Comparison of ENCODE assay signal across 1 cellular context in the genomic region with DNA sequence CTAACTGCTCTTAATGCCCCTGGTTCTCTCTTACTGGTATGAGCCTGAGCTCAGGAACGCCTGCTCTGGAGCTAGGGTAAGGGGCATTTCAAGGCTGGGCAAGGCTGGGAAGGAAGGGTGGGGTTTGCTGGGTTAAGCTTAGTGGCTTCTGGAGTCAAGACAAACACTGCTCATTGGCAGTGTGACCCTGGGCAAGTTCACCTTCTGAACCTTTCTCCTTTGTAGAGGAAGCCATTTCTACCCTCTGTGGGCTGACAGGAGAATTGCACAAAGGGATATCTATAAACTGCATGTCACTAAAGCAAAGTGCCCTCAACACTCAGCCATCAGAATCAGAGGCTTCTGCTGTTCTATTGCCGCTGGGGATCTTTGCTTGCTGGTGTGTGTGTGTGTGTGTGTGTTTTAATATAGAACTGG.
TF ChIP-seq lines count a peak whose summit lies in the region.

No MANE protein-coding gene starts in this region.

TF ChIP-seq in K562, 482 proteins besides CTCF, POLR2A, EP300 and RAD21 (continued from another document):
- TF ChIP-seq YY1 (IDR thresholded peaks at IDR 0.05; ENCODE audit: borderline replicate concordance in 1 of 3, control insufficient read depth in 1 of 3, extremely low read depth in 1 of 3, insufficient read depth in 3 of 3, insufficient read length in 1 of 3, insufficient replicate concordance in 2 of 3, low read depth in 1 of 3, low read length in 2 of 3): peak in 1 of 3 experiments; percentile 26
TF ChIP-seq in K562: peak in this region for 2.
